ENCODE assay signal across 8 cellular contexts in the genomic region with DNA sequence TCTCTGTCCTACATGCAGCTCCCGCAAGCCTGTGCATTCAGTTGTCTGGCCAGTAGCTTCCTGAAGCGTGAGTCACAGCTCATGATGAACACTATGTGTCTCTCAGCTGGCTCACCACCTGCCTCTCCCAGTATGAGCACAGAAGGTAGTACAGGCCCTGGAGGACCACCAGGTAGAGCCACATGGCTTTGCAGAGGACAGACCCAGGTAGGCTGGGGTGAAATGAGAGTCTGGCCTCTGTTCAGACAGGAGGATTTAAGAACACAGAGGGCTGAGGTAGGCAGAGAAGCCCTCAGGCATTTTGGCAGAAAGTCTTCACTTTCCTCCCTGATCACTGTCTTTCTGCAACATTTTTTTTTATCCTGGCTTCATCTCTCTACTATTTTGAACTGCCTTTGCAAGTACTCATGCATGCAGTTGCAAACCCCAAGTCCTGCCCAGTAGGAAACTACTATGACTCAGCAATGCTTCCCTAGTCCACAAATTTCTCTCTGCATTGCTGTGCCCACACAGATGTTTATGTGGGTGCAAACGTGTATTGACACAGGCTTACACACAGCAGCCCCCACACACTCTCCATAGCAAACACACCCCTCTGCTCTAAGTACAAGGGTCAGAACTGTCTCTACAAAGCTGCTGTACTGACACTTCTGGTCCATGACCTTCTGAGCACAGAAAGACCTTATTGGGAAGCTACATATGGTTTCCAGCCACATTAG. TPM values are rescaled to one million over a fixed set of nuclear protein-coding genes. Genes with fewer than 3 reads are reported as not detected.
DNase-seq lines count a peak whose midpoint lies in the region; ATAC-seq and TF ChIP-seq lines count a peak whose summit lies in the region.

No MANE protein-coding gene starts in this region.

- H3K36me3 ChIP-seq in Panc1 (ENCODE audit: control insufficient read depth, insufficient read depth, low read length) (no peaks in the 10 kb centered on the region), gastroesophageal sphincter (no peaks in the 10 kb centered on the region)
- no peaks in the 10 kb centered on the region for H3K36me3 ChIP-seq in CD8-positive, alpha-beta memory T cell (ENCODE audit: insufficient read depth, low read length)

- peaks cover 0 to 7% (median 0%) of the 10 kb centered on the region in 3 donors for H3K36me3 Mint-ChIP-seq in CD8-positive, alpha-beta memory T cell

- no peak overlapping the region for H3K4me3 Mint-ChIP-seq in CD8-positive, alpha-beta memory T cell

- TF ChIP-seq CTCF in Panc1 (IDR thresholded peaks at IDR 0.05) (no peak), gastroesophageal sphincter (IDR thresholded peaks at IDR 0.05) (no peak)

- peaks cover 2 to 6% (median 5%) of the 10 kb centered on the region in 5 donors for H3K9me3 Mint-ChIP-seq in CD8-positive, alpha-beta memory T cell

- no peak overlapping the region for H3K4me3 ChIP-seq in Panc1 (ENCODE audit: low read depth in 2 of 2, low read length in 2 of 2)
- H3K4me3 ChIP-seq in gastroesophageal sphincter = no peak overlapping the region
- no peak overlapping the region for H3K4me3 ChIP-seq in CD8-positive, alpha-beta memory T cell (ENCODE audit: low read length)

- TF ChIP-seq EP300 in gastroesophageal sphincter (IDR thresholded peaks at IDR 0.05) = no peak

- in situ Hi-C loops in Panc1 (cut with HindIII; ENCODE audit: low pct_unique_long_range_greater_than_20kb, low sequenced_read_pairs) = no loop called here

- CTCF ChIA-PET in Panc1 (lab: Charles Lee) = no interaction called here
- CTCF ChIA-PET in CD8-positive, alpha-beta memory T cell (lab: Charles Lee) = no interaction called here

- no peaks in the 10 kb centered on the region for H3K4me1 Mint-ChIP-seq in CD8-positive, alpha-beta memory T cell

- intact Hi-C loops in Panc1 (cut with micrococcal nuclease; ENCODE audit: unreplicated experiment) = no loop called here

- DNase-seq in SIG-M5 treated with dmso at 0.1 percent for 504 hours (lab: John Stamatoyannopoulos, UW; ENCODE audit: unreplicated experiment) = peak; percentile 33
- DNase-seq in SIG-M5 (lab: John Stamatoyannopoulos, UW) = no peak
- no peak for DNase-seq in Panc1 (ENCODE audit: low read depth, low spot score)
- no peak for DNase-seq in pons (ENCODE audit: low spot score)
- no peak for DNase-seq in NCI-H526 (lab: John Stamatoyannopoulos, UW)
- no peak for DNase-seq in CD8-positive, alpha-beta memory T cell

- no peaks in the 10 kb centered on the region for H3K27me3 ChIP-seq in Panc1 (ENCODE audit: control insufficient read depth, insufficient read depth, low read length)
- H3K27me3 ChIP-seq in gastroesophageal sphincter = no peaks in the 10 kb centered on the region
- no peaks in the 10 kb centered on the region for H3K27me3 ChIP-seq in CD8-positive, alpha-beta memory T cell (ENCODE audit: insufficient read depth, low read length, poor library complexity, severe bottlenecking)

- H3K4me1 ChIP-seq in Panc1 (ENCODE audit: control insufficient read depth, insufficient read depth, low read length) = peaks cover 7% of the 10 kb centered on the region
- H3K4me1 ChIP-seq in gastroesophageal sphincter = peaks cover 0 to 12% (median 4%) of the 10 kb centered on the region in 3 donors
- H3K4me1 ChIP-seq in CD8-positive, alpha-beta memory T cell (ENCODE audit: insufficient read depth, low read length) = no peaks in the 10 kb centered on the region

- BruUV-seq in Panc1 (replicated peaks; lab: Mats Ljungman, UMichigan) = no TSS peak

- H3K27ac ChIP-seq in Panc1 (ENCODE audit: low read length) (no peak overlapping the region), gastroesophageal sphincter (peak overlapping the region in 2 of 4 donors; percentile 23 to 49), temporal lobe (ENCODE audit: low read depth, low read length) (peak overlapping the region; percentile 77)
- no peak overlapping the region for H3K27ac ChIP-seq in CD8-positive, alpha-beta memory T cell (ENCODE audit: low read depth, low read length)

- POLR2A ChIA-PET in Panc1 (lab: Charles Lee) = no interaction called here
- POLR2A ChIA-PET in CD8-positive, alpha-beta memory T cell (lab: Charles Lee) = no interaction called here

- no peak for TF ChIP-seq POLR2A in gastroesophageal sphincter (IDR thresholded peaks at IDR 0.05)

- peaks cover 8 to 28% of the 10 kb centered on the region in 2 donors for H3K27me3 Mint-ChIP-seq in CD8-positive, alpha-beta memory T cell

- ATAC-seq in Panc1 = peak; percentile 91
- peak; percentile 62 for ATAC-seq in gastroesophageal sphincter

- H3K9me3 ChIP-seq in Panc1 (ENCODE audit: control insufficient read depth, insufficient read depth, low read depth, low read length) (no peaks in the 10 kb centered on the region), gastroesophageal sphincter (no peaks in the 10 kb centered on the region)
- no peaks in the 10 kb centered on the region for H3K9me3 ChIP-seq in CD8-positive, alpha-beta memory T cell (ENCODE audit: low read length)

- no peak overlapping the region for H3K27ac Mint-ChIP-seq in CD8-positive, alpha-beta memory T cell

- 0% methylated on average over 1 of the region's 3 CpGs; no CpG with 5 or more reads in 1 of the 2 donors for WGBS in gastroesophageal sphincter (ENCODE audit: low coverage in 1 of 2), 2 donors

RNA-seq across cellular contexts. Expression of a gene that starts 7.2 kb away (rescaled TPM):
- total RNA-seq in Panc1 (2021; ENCODE audit: unreplicated experiment) (not detected), gastroesophageal sphincter (not detected), temporal lobe (0.25 TPM)
- not detected for polyA plus RNA-seq in Panc1 (2012; ENCODE audit: insufficient read length)
- not detected for total RNA-seq in CD8-positive, alpha-beta memory T cell
- polyA plus RNA-seq in CD8-positive, alpha-beta memory T cell = not detected

RNA-seq across cellular contexts. Expression of a gene that starts 15.9 kb away (rescaled TPM):
- total RNA-seq in Panc1 (2021; ENCODE audit: unreplicated experiment) (0.08 TPM), gastroesophageal sphincter (under 1 TPM in 3 of 4 donors, not detected in 1; 0.22 to 0.81 (median 0.27) TPM), temporal lobe (0.49 TPM)
- 0.19 TPM for polyA plus RNA-seq in Panc1 (2012; ENCODE audit: insufficient read length)
- total RNA-seq in CD8-positive, alpha-beta memory T cell = under 1 TPM; 0.13 to 0.31 TPM
- 0.20 TPM for polyA plus RNA-seq in CD8-positive, alpha-beta memory T cell
